6 cellular contexts compared by ENCODE assay signal in the genomic region with DNA sequence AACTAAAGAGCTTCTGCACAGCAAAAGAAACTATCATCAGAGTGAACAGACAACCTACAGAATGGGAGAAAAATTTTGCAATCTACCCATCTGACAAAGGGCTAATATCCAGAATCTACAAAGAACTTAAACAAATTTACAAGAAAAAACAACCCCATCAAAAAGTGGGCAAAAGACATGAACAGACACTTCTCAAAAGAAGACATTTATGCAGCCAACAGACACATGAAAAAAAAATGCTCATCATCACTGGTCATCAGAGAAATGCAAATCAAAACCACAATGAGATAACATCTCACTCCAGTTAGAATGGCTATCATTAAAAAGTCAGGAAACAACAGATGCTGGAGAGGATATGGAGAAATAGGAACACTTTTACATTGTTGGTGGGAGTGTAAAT. TPM values are rescaled to one million over a fixed set of nuclear protein-coding genes. Genes with fewer than 3 reads are reported as not detected.
DNase-seq lines count a peak whose midpoint lies in the region; ATAC-seq, FAIRE-seq and TF ChIP-seq lines count a peak whose summit lies in the region.
"Not testable (repeated sequence)": the region's sequence is repeated elsewhere in the genome, so short reads cannot be mapped to it uniquely, and the experiment has no call there.
"Had no signal": no experiment of that assay in that cellular context is flagged by ENCODE, and none has a peak within 500 bp of the region (broad histone marks: within the 10 kb centered on the region; RNA-seq: fewer than 3 reads in every experiment).

No MANE protein-coding gene starts in this region.

- not testable (repeated sequence) for H3K27ac ChIP-seq in K562 (ENCODE audit: extremely low read depth, low read depth, low read length)

- CTCF ChIA-PET in K562 (lab: Yijun Ruan, JAX; ENCODE audit: low intra/inter-chr PET ratio), result not testable (repeated sequence)

- not testable (repeated sequence) for H3K4me3 Mint-ChIP-seq in HFFc6; T-helper 1 cell treated with Interleukin-12 subunit alpha and Interleukin-12 subunit beta and Interleukin-4 antibody, amounts not matched to agents 30 μg/mL and 1 μg/mL, for 36 hours
- peak overlapping the region; percentile 10 for H3K4me3 Mint-ChIP-seq in endothelial cell (ENCODE audit: unreplicated experiment)

- H3K36me3 ChIP-seq in K562 (ENCODE audit: control insufficient read depth, insufficient read depth, low read length), result not testable (repeated sequence)

- not testable (repeated sequence) for H3K9me1 ChIP-seq in K562 (ENCODE audit: control insufficient read depth, insufficient read depth, low read length)

- FAIRE-seq in K562 (lab: Jason Lieb, UNC), result not testable (repeated sequence)

- not testable (repeated sequence) for H4K20me1 ChIP-seq in K562 (replicated peaks; ENCODE audit: control insufficient read depth, insufficient read depth, low read length)

- H3K4me3 ChIP-seq in K562, result not testable (repeated sequence)

- H3K36me3 Mint-ChIP-seq in HFFc6 (ENCODE audit: low read depth), result peaks cover 36% of the 10 kb centered on the region
- H3K36me3 Mint-ChIP-seq in T-helper 1 cell treated with Interleukin-12 subunit alpha and Interleukin-12 subunit beta and Interleukin-4 antibody, amounts not matched to agents 30 μg/mL and 1 μg/mL, for 36 hours (ENCODE audit: low read depth); endothelial cell (ENCODE audit: low read depth, unreplicated experiment): not testable (repeated sequence)

- H3K9me3 ChIP-seq in K562 (replicated peaks; ENCODE audit: control insufficient read depth, insufficient read depth, low read depth, low read length), result not testable (repeated sequence)

- H3K4me1 Mint-ChIP-seq in HFFc6 (ENCODE audit: low read depth), result peaks cover 41% of the 10 kb centered on the region
- H3K4me1 Mint-ChIP-seq in T-helper 1 cell treated with Interleukin-12 subunit alpha and Interleukin-12 subunit beta and Interleukin-4 antibody, amounts not matched to agents 30 μg/mL and 1 μg/mL, for 36 hours (ENCODE audit: low read depth), result peaks cover 10% of the 10 kb centered on the region
- not testable (repeated sequence) for H3K4me1 Mint-ChIP-seq in endothelial cell (ENCODE audit: unreplicated experiment)

- H2AFZ ChIP-seq in K562 (ENCODE audit: low read depth, low read length), result not testable (repeated sequence)

- H3K79me2 ChIP-seq in K562 (ENCODE audit: control insufficient read depth, insufficient read depth, low read length), result not testable (repeated sequence)

- in situ Hi-C loops in K562 (cut with MboI), result not testable (repeated sequence)

- not testable (repeated sequence) for TF ChIP-seq RAD21 in K562 (CRISPR knock-in tag; conservative IDR thresholded peaks at IDR 0.05 in 1 of 2, IDR thresholded peaks at IDR 0.05 in 1 of 2)

- POLR2A ChIA-PET in K562 (lab: Yijun Ruan, JAX), result not testable (repeated sequence)

- not testable (repeated sequence) for H3K27me3 Mint-ChIP-seq in HFFc6 (ENCODE audit: insufficient read depth); T-helper 1 cell treated with Interleukin-12 subunit alpha and Interleukin-12 subunit beta and Interleukin-4 antibody, amounts not matched to agents 30 μg/mL and 1 μg/mL, for 36 hours (ENCODE audit: low read depth); endothelial cell (ENCODE audit: unreplicated experiment)

- peak; percentile 21 for DNase-seq in HFFc6
- DNase-seq in K562 (ENCODE audit: extremely low read depth in 1 of 4, low spot score in 3 of 4); endothelial cell (ENCODE audit: low spot score): not testable (repeated sequence)

- not testable (repeated sequence) for H3K9ac ChIP-seq in K562 (ENCODE audit: insufficient read depth in 1 of 2, low read depth in 2 of 2, low read length in 2 of 2)

- TF ChIP-seq POLR2A in K562 (conservative IDR thresholded peaks at IDR 0.05), result not testable (repeated sequence)

- peaks cover 24% of the 10 kb centered on the region for H3K9me3 Mint-ChIP-seq in HFFc6
- peaks cover 19% of the 10 kb centered on the region for H3K9me3 Mint-ChIP-seq in T-helper 1 cell treated with Interleukin-12 subunit alpha and Interleukin-12 subunit beta and Interleukin-4 antibody, amounts not matched to agents 30 μg/mL and 1 μg/mL, for 36 hours
- not testable (repeated sequence) for H3K9me3 Mint-ChIP-seq in endothelial cell (ENCODE audit: unreplicated experiment)

- H3K27ac Mint-ChIP-seq in HFFc6; endothelial cell (ENCODE audit: unreplicated experiment): not testable (repeated sequence)
- H3K27ac Mint-ChIP-seq in T-helper 1 cell treated with Interleukin-12 subunit alpha and Interleukin-12 subunit beta and Interleukin-4 antibody, amounts not matched to agents 30 μg/mL and 1 μg/mL, for 36 hours, result peak overlapping the region; percentile 43

- not testable (repeated sequence) for TF ChIP-seq CTCF in HFFc6 (IDR thresholded peaks at IDR 0.05); K562 (IDR thresholded peaks at IDR 0.05 in 2 of 3, conservative IDR thresholded peaks at IDR 0.05 in 1 of 3; ENCODE audit: insufficient read depth in 2 of 3, low read depth in 1 of 3, low read length in 3 of 3); endothelial cell (IDR thresholded peaks at IDR 0.05; ENCODE audit: unreplicated experiment)

- not testable (repeated sequence) for H3K4me2 ChIP-seq in K562 (ENCODE audit: insufficient read depth, low read length)

- TF ChIP-seq EP300 in K562 (IDR thresholded peaks at IDR 0.05; ENCODE audit: low read length), result not testable (repeated sequence)

- ATAC-seq in K562, result not testable (repeated sequence)

- BruUV-seq in K562 (replicated peaks; lab: Mats Ljungman, UMichigan), result not testable (repeated sequence)

- not testable (repeated sequence) for H3K27me3 ChIP-seq in K562 (ENCODE audit: control insufficient read depth in 2 of 2, insufficient read depth in 2 of 2, low read length in 2 of 2)

- peaks cover 13 to 16% of the 10 kb centered on the region in 2 experiments for H3K4me1 ChIP-seq in K562 (replicated peaks in 1 of 2; ENCODE audit: control insufficient read depth in 2 of 2, insufficient read depth in 2 of 2, low read length in 2 of 2)

- intact Hi-C loops in K562 (cut with micrococcal nuclease), result loop anchor here (5.0 kb wide), 1 partner anchor 202 kb away; a partner anchor contains a TSS

TF ChIP-seq in K562, 482 proteins besides CTCF, POLR2A, EP300 and RAD21 (continues in another document):
- TF ChIP-seq EHMT2 (IDR thresholded peaks at IDR 0.05) (0 out of 2 replicates have a peak, but pooled peaks have one; percentile 9), TRIM28 (IDR thresholded peaks at IDR 0.05) (peak; percentile 80), TRIM24 (IDR thresholded peaks at IDR 0.05) (peak; percentile 78 to 80), ZNF764 (CRISPR knock-in tag; IDR thresholded peaks at IDR 0.05; ENCODE audit: low read depth) (peak; percentile 65; the same call in 1 of the 2 replicates)
- TF ChIP-seq, protein P1, sequence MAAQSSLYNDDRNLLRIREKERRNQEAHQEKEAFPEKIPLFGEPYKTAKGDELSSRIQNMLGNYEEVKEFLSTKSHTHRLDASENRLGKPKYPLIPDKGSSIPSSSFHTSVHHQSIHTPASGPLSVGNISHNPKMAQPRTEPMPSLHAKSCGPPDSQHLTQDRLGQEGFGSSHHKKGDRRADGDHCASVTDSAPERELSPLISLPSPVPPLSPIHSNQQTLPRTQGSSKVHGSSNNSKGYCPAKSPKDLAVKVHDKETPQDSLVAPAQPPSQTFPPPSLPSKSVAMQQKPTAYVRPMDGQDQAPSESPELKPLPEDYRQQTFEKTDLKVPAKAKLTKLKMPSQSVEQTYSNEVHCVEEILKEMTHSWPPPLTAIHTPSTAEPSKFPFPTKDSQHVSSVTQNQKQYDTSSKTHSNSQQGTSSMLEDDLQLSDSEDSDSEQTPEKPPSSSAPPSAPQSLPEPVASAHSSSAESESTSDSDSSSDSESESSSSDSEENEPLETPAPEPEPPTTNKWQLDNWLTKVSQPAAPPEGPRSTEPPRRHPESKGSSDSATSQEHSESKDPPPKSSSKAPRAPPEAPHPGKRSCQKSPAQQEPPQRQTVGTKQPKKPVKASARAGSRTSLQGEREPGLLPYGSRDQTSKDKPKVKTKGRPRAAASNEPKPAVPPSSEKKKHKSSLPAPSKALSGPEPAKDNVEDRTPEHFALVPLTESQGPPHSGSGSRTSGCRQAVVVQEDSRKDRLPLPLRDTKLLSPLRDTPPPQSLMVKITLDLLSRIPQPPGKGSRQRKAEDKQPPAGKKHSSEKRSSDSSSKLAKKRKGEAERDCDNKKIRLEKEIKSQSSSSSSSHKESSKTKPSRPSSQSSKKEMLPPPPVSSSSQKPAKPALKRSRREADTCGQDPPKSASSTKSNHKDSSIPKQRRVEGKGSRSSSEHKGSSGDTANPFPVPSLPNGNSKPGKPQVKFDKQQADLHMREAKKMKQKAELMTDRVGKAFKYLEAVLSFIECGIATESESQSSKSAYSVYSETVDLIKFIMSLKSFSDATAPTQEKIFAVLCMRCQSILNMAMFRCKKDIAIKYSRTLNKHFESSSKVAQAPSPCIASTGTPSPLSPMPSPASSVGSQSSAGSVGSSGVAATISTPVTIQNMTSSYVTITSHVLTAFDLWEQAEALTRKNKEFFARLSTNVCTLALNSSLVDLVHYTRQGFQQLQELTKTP (IDR thresholded peaks at IDR 0.05; ENCODE audit: low read depth in 1 of 2, partially characterized antibody in 2 of 2), result peak; percentile 49 to 100

RNA-seq across cellular contexts. Expression of a gene that starts 27.9 kb away (rescaled TPM):
- 10 to 100 TPM; 16.2 to 32.6 (median 29.0) TPM for total RNA-seq in HFFc6 (2021; fragmentation: NEBNext Ultra II Directional; extraction: Animal tissue kit (Norgen Biotek cat#: 25700))
- total RNA-seq in K562 (2011; cell fraction: chromatin; rRNA removed; ENCODE audit: low replicate concordance), result 3.9 and 7.0 TPM in 2 replicates
- 2.5 and 3.3 TPM in 2 replicates for total RNA-seq in K562 (2011; cell fraction: nucleolus; rRNA removed)
- 3.3 and 4.6 TPM in 2 replicates for total RNA-seq in K562 (2011; cell fraction: nucleoplasm; rRNA removed)
- total RNA-seq in K562 (2014; rRNA removed), result 6.0 and 7.0 TPM in 2 replicates
- 10.0 and 14.4 TPM in 2 replicates for total RNA-seq in K562 (2014; rRNA removed; fragmentation: Illumina TruSeq; extraction: Trizol)
- 9.4 and 9.5 TPM in 2 replicates for total RNA-seq in K562 (2015; rRNA removed; fragmentation: Illumina TruSeq; extraction: Trizol)
- total RNA-seq in K562 (2021), result 7.5 and 8.0 TPM in 2 replicates
- polyA plus RNA-seq in K562 (2011; rRNA removed), result 17.4 and 27.6 TPM in 2 replicates
- 6.6 and 11.7 TPM in 2 replicates for polyA plus RNA-seq in K562 (2011; cell fraction: cytosol; rRNA removed)
- polyA plus RNA-seq in K562 (2011; cell fraction: nucleus; rRNA removed), result 7.0 and 9.7 TPM in 2 replicates
- 12.9 and 14.9 TPM in 2 replicates for polyA plus RNA-seq in K562 (2012)
- polyA plus RNA-seq in K562 (2014; fragmentation: Illumina TruSeq; extraction: Trizol), result 10.7 and 12.5 TPM in 2 replicates
- polyA plus RNA-seq in K562 (2014; fragmentation: Nextera tagmentation; extraction: Ambion mirVana), result 10 to 100 TPM; 19.0 to 19.7 TPM
- polyA plus RNA-seq in K562 (2014; rRNA removed), result 9.1 TPM in 2 replicates
- 24.3 and 33.2 TPM in 2 replicates for polyA minus RNA-seq in K562 (2011; rRNA and poly(A)+ RNA removed)
- polyA minus RNA-seq in K562 (2011; cell fraction: cytosol; rRNA and poly(A)+ RNA removed), result 1.8 and 8.7 TPM in 2 replicates
- 4.0 and 7.3 TPM in 2 replicates for polyA minus RNA-seq in K562 (2011; cell fraction: nucleus; rRNA and poly(A)+ RNA removed)
- total RNA-seq in endothelial cell (ENCODE audit: unreplicated experiment), result 17.5 TPM
- total RNA-seq: B cell had no signal
- polyA plus RNA-seq: CD14-positive monocyte had no signal
